Comparison of ENCODE assay signal across 8 cellular contexts in genomic region chrX:12973561-12974216, GRCh38. TPM values are rescaled to one million over a fixed set of nuclear protein-coding genes. Genes with fewer than 3 reads are reported as not detected.
DNase-seq lines count a peak whose midpoint lies in the region; ATAC-seq, FAIRE-seq and TF ChIP-seq lines count a peak whose summit lies in the region.

No MANE protein-coding gene starts in this region.

- H3K9me3 ChIP-seq in GM23248 (ENCODE audit: low read depth) = no peaks in the 10 kb centered on the region

- no peak for ATAC-seq in central memory CD8-positive, alpha-beta T cell (replicated peaks; ENCODE audit: extremely low read depth, poor library complexity, severe bottlenecking)
- ATAC-seq in HG03025 (IDR thresholded peaks at IDR 0.05; ENCODE audit: low FRiP score, unreplicated experiment) = no peak
- no peak for ATAC-seq in HG02759 (IDR thresholded peaks at IDR 0.05; ENCODE audit: unreplicated experiment)

- peaks cover 21% of the 10 kb centered on the region for H3K36me3 ChIP-seq in GM23248 (ENCODE audit: low read depth)

- peak overlapping the region; percentile 82 for H3K4me2 ChIP-seq in GM23248 (ENCODE audit: unreplicated experiment)

- H2AFZ ChIP-seq in GM23248 = peak overlapping the region; percentile 77

- H3K79me2 ChIP-seq in GM23248 (ENCODE audit: insufficient read depth) = peaks cover 26% of the 10 kb centered on the region

- H3K27me3 Mint-ChIP-seq in central memory CD8-positive, alpha-beta T cell = no peaks in the 10 kb centered on the region
- H3K27me3 Mint-ChIP-seq in nephron progenitor cell (ENCODE audit: low read depth, poor library complexity) = peaks cover 7% of the 10 kb centered on the region

- POLR2A ChIA-PET in HEK293T (lab: Yijun Ruan, JAX) = interaction anchor here (1.3 kb wide), 1 partner anchor 27 kb away, joined by 3 read pairs; no protein-coding TSS in a partner anchor

- H3F3A ChIP-seq in GM23248 (ENCODE audit: insufficient read depth) = peaks cover 24% of the 10 kb centered on the region

- no peaks in the 10 kb centered on the region for H3K27me3 ChIP-seq in GM23248 (replicated peaks; ENCODE audit: insufficient read depth)

- H3K4me3 ChIP-seq in GM23248 = peak overlapping the region; percentile 99

- no peaks in the 10 kb centered on the region for H3K9me2 ChIP-seq in GM23248 (ENCODE audit: insufficient read depth)

- peak overlapping the region; percentile 92 for H3K4me3 Mint-ChIP-seq in central memory CD8-positive, alpha-beta T cell
- H3K4me3 Mint-ChIP-seq in nephron progenitor cell = peak overlapping the region; percentile 97

- FAIRE-seq in RCC 7860 (lab: Jason Lieb, UNC) = no peak

- no peak for TF ChIP-seq CTCF in nephron progenitor cell (IDR thresholded peaks at IDR 0.05)

- CTCF ChIA-PET in HEK293T (lab: Yijun Ruan, JAX) = no interaction called here

- peak overlapping the region; percentile 100 for H3K9ac ChIP-seq in GM23248

- H4K20me1 ChIP-seq in GM23248 (ENCODE audit: insufficient read depth) = no peaks in the 10 kb centered on the region

- peak overlapping the region; percentile 99 for H3K27ac ChIP-seq in GM23248

- peak overlapping the region; percentile 99 for H3K27ac Mint-ChIP-seq in central memory CD8-positive, alpha-beta T cell (ENCODE audit: low read depth)
- H3K27ac Mint-ChIP-seq in nephron progenitor cell = no peak overlapping the region

- peaks cover 10% of the 10 kb centered on the region for H3K4me1 ChIP-seq in GM23248 (ENCODE audit: insufficient read depth)

- no peaks in the 10 kb centered on the region for H3K9me3 Mint-ChIP-seq in central memory CD8-positive, alpha-beta T cell
- peaks cover 57% of the 10 kb centered on the region for H3K9me3 Mint-ChIP-seq in nephron progenitor cell

- WGBS in GM23248 (ENCODE audit: low coverage in 1 of 2, low lambda C conversion rate in 2 of 2, missing lambda C conversion rate in 2 of 2), 2 experiments = 82 to 94% methylated on average over 14 to 16 of the region's 18 CpGs

- in situ Hi-C loops in GM23248 (cut with MboI) = no loop called here

- no peak for DNase-seq in GM23248
- peak; percentile 8 for DNase-seq in SIG-M5 (lab: John Stamatoyannopoulos, UW)
- DNase-seq in central memory CD8-positive, alpha-beta T cell (ENCODE audit: low spot score in 2 of 2) = no peak
- no peak for DNase-seq in nephron progenitor cell
- no peak for DNase-seq in HEK293T (ENCODE audit: extremely low spot score)
- DNase-seq in RCC 7860 (ENCODE audit: low spot score) = no peak

- H3K4me1 Mint-ChIP-seq in central memory CD8-positive, alpha-beta T cell = peaks cover 39% of the 10 kb centered on the region
- peaks cover 49% of the 10 kb centered on the region for H3K4me1 Mint-ChIP-seq in nephron progenitor cell

- H3K36me3 Mint-ChIP-seq in central memory CD8-positive, alpha-beta T cell (ENCODE audit: insufficient read depth) = peaks cover 57% of the 10 kb centered on the region
- H3K36me3 Mint-ChIP-seq in nephron progenitor cell (ENCODE audit: low read depth) = peaks cover 19% of the 10 kb centered on the region

TF ChIP-seq in HEK293T, 16 proteins besides CTCF, POLR2A, EP300 and RAD21:
- TF ChIP-seq SUZ12 (IDR thresholded peaks at IDR 0.05) (no peak), FOXM1 (IDR thresholded peaks at IDR 0.05; ENCODE audit: borderline replicate concordance) (no peak), ARNT (IDR thresholded peaks at IDR 0.05) (no peak), TARDBP (IDR thresholded peaks at IDR 0.05) (no peak), ELF4 (IDR thresholded peaks at IDR 0.05) (no peak), SP1 (IDR thresholded peaks at IDR 0.05) (no peak), PKNOX1 (IDR thresholded peaks at IDR 0.05) (no peak)

RNA-seq across cellular contexts. Expression of gene TMSB4X, which starts 1.2 kb away (rescaled TPM):
- total RNA-seq in GM23248 (2014; rRNA removed; shearing (Covaris generic)) = 3,286 and 6,098 TPM in 2 replicates
- 9,088 and 9,298 TPM in 2 replicates for polyA plus RNA-seq in GM23248 (2016; fragmentation: Nextera tagmentation; extraction: Ambion mirVana)
